11 cellular contexts compared by ENCODE assay signal in the genomic region with DNA sequence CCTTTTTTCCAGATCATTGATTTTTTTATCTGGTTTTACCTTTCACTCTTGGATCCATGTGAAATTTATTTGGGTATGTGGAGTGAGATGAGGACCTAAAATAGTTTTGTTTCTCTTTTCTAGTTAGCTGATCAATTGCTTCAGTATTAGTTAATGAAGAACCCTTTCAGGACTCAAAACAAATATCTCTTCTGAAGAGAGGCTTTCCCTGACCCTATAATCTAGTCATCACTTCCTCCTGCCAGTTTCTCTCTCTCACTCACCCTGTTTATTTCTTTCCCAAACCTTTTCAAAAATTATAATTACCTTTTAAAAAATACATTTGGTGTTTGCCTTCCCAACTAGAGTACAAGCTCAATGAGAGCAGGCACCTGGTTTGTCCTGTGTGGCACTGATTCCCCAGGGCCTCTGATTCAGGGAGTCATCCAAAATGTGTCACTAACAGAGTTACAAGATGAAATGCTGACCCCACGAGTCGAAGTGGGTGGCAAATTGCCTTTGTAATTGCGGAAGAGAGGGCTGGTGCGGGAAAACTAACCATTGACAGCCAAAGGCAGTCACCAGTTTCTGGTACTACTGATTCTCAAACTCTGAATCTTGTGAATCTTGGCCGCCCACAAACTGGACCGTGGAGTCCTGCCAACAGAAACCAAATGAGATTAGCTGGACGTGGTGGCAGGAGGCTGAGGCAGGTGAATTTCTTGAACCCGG. TPM values are rescaled to one million over a fixed set of nuclear protein-coding genes. Genes with fewer than 3 reads are reported as not detected.
DNase-seq lines count a peak whose midpoint lies in the region; ATAC-seq and TF ChIP-seq lines count a peak whose summit lies in the region.
"Had no signal": no experiment of that assay in that cellular context is flagged by ENCODE, and none has a peak within 500 bp of the region (broad histone marks: within the 10 kb centered on the region; RNA-seq: fewer than 3 reads in every experiment).

No MANE protein-coding gene starts in this region.

- CTCF ChIA-PET in activated CD4-positive, alpha-beta T cell treated with anti-CD3 and anti-CD28 coated beads, Interleukin-2, amount 10 ng/mL, durations not matched to agents 7 days and 5 days (lab: Charles Lee): interaction anchor here (1.2 to 2.0 kb wide), 3 partner anchors 11 to 163 kb away, joined by 3 to 9 read pairs (median 4); a partner anchor contains a TSS
- CTCF ChIA-PET in MCF 10A (lab: Yijun Ruan, JAX): interaction anchor here (1.2 kb wide), 1 partner anchor 22 kb away, joined by 8 read pairs; no protein-coding TSS in a partner anchor

- H3K9me3 Mint-ChIP-seq in activated CD4-positive, alpha-beta T cell treated with anti-CD3 and anti-CD28 coated beads, Interleukin-2, amount 10 ng/mL, durations not matched to agents 7 days and 5 days: peaks cover 23% of the 10 kb centered on the region
- peaks cover 14% of the 10 kb centered on the region for H3K9me3 Mint-ChIP-seq in activated naive CD8-positive, alpha-beta T cell treated with anti-CD3 and anti-CD28 coated beads, Interleukin-2, amount 10 ng/mL, durations not matched to agents 7 days and 5 days
- H3K9me3 Mint-ChIP-seq in MCF 10A (ENCODE audit: unreplicated experiment): peaks cover 16% of the 10 kb centered on the region

- TF ChIP-seq RAD21 in liver (IDR thresholded peaks at IDR 0.05): peak; percentile 13 to 23

- no peak for TF ChIP-seq POLR2A in suprapubic skin (IDR thresholded peaks at IDR 0.05)

- TF ChIP-seq CTCF in liver (IDR thresholded peaks at IDR 0.05; ENCODE audit: low read depth, low read length, missing input control) (no peak), suprapubic skin (IDR thresholded peaks at IDR 0.05) (no peak), MCF 10A (IDR thresholded peaks at IDR 0.05; ENCODE audit: unreplicated experiment) (no peak)

- BruUV-seq in MCF 10A (replicated peaks; lab: Mats Ljungman, UMichigan): no TSS peak

- peaks cover 2 to 9% (median 5%) of the 10 kb centered on the region in 4 donors for H3K36me3 ChIP-seq in liver (ENCODE audit: control insufficient read depth in 4 of 4, insufficient read depth in 3 of 4, low read depth in 1 of 4, low read length in 3 of 4)
- H3K36me3 ChIP-seq in suprapubic skin: no peaks in the 10 kb centered on the region
- H3K36me3 ChIP-seq: ovary had no signal

- peak overlapping the region; percentile 96 for H3K27ac Mint-ChIP-seq in activated CD4-positive, alpha-beta T cell treated with anti-CD3 and anti-CD28 coated beads, Interleukin-2, amount 10 ng/mL, durations not matched to agents 7 days and 5 days
- H3K27ac Mint-ChIP-seq in activated naive CD8-positive, alpha-beta T cell treated with anti-CD3 and anti-CD28 coated beads, Interleukin-2, amount 10 ng/mL, durations not matched to agents 7 days and 5 days: peak overlapping the region; percentile 97
- no peak overlapping the region for H3K27ac Mint-ChIP-seq in MCF 10A (ENCODE audit: low read depth, unreplicated experiment)

- H3K4me3 Mint-ChIP-seq in activated CD4-positive, alpha-beta T cell treated with anti-CD3 and anti-CD28 coated beads, Interleukin-2, amount 10 ng/mL, durations not matched to agents 7 days and 5 days: peak overlapping the region; percentile 86
- H3K4me3 Mint-ChIP-seq in activated naive CD8-positive, alpha-beta T cell treated with anti-CD3 and anti-CD28 coated beads, Interleukin-2, amount 10 ng/mL, durations not matched to agents 7 days and 5 days: peak overlapping the region; percentile 88
- no peak overlapping the region for H3K4me3 Mint-ChIP-seq in MCF 10A (ENCODE audit: unreplicated experiment)

- peak overlapping the region; percentile 43 to 100 for H3K9ac ChIP-seq in liver (ENCODE audit: low read depth in 1 of 2, low read length in 2 of 2)

- peaks cover 65% of the 10 kb centered on the region for H3K4me1 Mint-ChIP-seq in activated CD4-positive, alpha-beta T cell treated with anti-CD3 and anti-CD28 coated beads, Interleukin-2, amount 10 ng/mL, durations not matched to agents 7 days and 5 days
- H3K4me1 Mint-ChIP-seq in activated naive CD8-positive, alpha-beta T cell treated with anti-CD3 and anti-CD28 coated beads, Interleukin-2, amount 10 ng/mL, durations not matched to agents 7 days and 5 days: peaks cover 37% of the 10 kb centered on the region
- peaks cover 7% of the 10 kb centered on the region for H3K4me1 Mint-ChIP-seq in MCF 10A (ENCODE audit: insufficient read depth, unreplicated experiment)

- no peaks in the 10 kb centered on the region for H3K27me3 Mint-ChIP-seq in activated CD4-positive, alpha-beta T cell treated with anti-CD3 and anti-CD28 coated beads, Interleukin-2, amount 10 ng/mL, durations not matched to agents 7 days and 5 days
- H3K27me3 Mint-ChIP-seq in activated naive CD8-positive, alpha-beta T cell treated with anti-CD3 and anti-CD28 coated beads, Interleukin-2, amount 10 ng/mL, durations not matched to agents 7 days and 5 days: no peaks in the 10 kb centered on the region
- no peaks in the 10 kb centered on the region for H3K27me3 Mint-ChIP-seq in MCF 10A (ENCODE audit: insufficient read depth, unreplicated experiment)

- peaks cover 66% of the 10 kb centered on the region for H3K36me3 Mint-ChIP-seq in activated CD4-positive, alpha-beta T cell treated with anti-CD3 and anti-CD28 coated beads, Interleukin-2, amount 10 ng/mL, durations not matched to agents 7 days and 5 days (ENCODE audit: low read depth)
- H3K36me3 Mint-ChIP-seq in activated naive CD8-positive, alpha-beta T cell treated with anti-CD3 and anti-CD28 coated beads, Interleukin-2, amount 10 ng/mL, durations not matched to agents 7 days and 5 days: peaks cover 40% of the 10 kb centered on the region
- peaks cover 5% of the 10 kb centered on the region for H3K36me3 Mint-ChIP-seq in MCF 10A (ENCODE audit: insufficient read depth, unreplicated experiment)

- H3K4me3 ChIP-seq in liver (ENCODE audit: low read depth in 1 of 3, low read length in 3 of 3): peak overlapping the region; percentile 12 to 99 (median 93)
- H3K4me3 ChIP-seq in suprapubic skin: peak overlapping the region; percentile 49

- no peak for TF ChIP-seq EP300 in suprapubic skin (IDR thresholded peaks at IDR 0.05)

- H3K27ac ChIP-seq in liver (ENCODE audit: low read depth in 1 of 2, low read length in 2 of 2) (peak overlapping the region; percentile 94 to 100), suprapubic skin (peak overlapping the region; percentile 50)

- intact Hi-C loops in MCF 10A (cut with micrococcal nuclease): no loop called here

- H3K9me3 ChIP-seq in liver (ENCODE audit: control insufficient read depth in 4 of 4, low read length in 3 of 4): no peaks in the 10 kb centered on the region
- H3K9me3 ChIP-seq in suprapubic skin: no peaks in the 10 kb centered on the region
- H3K9me3 ChIP-seq: ovary had no signal

- 22% methylated on average over 8 of the region's 8 CpGs for whole genome bisulfite sequencing in liver
- WGBS in suprapubic skin: 61% methylated on average over 8 of the region's 8 CpGs

- no peak for DNase-seq in activated CD4-positive, alpha-beta T cell treated with anti-CD3 and anti-CD28 coated beads, Interleukin-2, amount 10 ng/mL, durations not matched to agents 7 days and 5 days
- no peak for DNase-seq in activated CD4-positive, alpha-beta T cell treated with anti-CD3 and anti-CD28 coated beads for 1 hour
- no peak for DNase-seq in activated naive CD8-positive, alpha-beta T cell treated with anti-CD3 and anti-CD28 coated beads, Interleukin-2, amount 10 ng/mL, durations not matched to agents 7 days and 5 days
- DNase-seq in suprapubic skin (ENCODE audit: low spot score in 2 of 2) (no peak), MCF 10A (ENCODE audit: unreplicated experiment) (no peak), activated gamma-delta T cell (lab: John Stamatoyannopoulos, UW) (no peak), NCI-H187 (lab: John Stamatoyannopoulos, UW) (no peak)
- DNase-seq: ACHN, NCI-H1436 had no signal

- ATAC-seq in activated naive CD8-positive, alpha-beta T cell treated with anti-CD3 and anti-CD28 coated beads, Interleukin-2, amount 10 ng/mL, durations not matched to agents 7 days and 5 days (ENCODE audit: low read depth): no peak

- H3K4me1 ChIP-seq in liver (ENCODE audit: control insufficient read depth in 4 of 4, insufficient read depth in 4 of 4, low read length in 3 of 4) (peaks cover 2 to 44% (median 20%) of the 10 kb centered on the region in 4 donors), suprapubic skin (peaks cover 12% of the 10 kb centered on the region)

- no peaks in the 10 kb centered on the region for H3K27me3 ChIP-seq in liver (ENCODE audit: control insufficient read depth in 4 of 4, insufficient read depth in 4 of 4, low read length in 3 of 4)
- no peaks in the 10 kb centered on the region for H3K27me3 ChIP-seq in suprapubic skin
- H3K27me3 ChIP-seq: ovary had no signal

- POLR2A ChIA-PET in activated CD4-positive, alpha-beta T cell treated with anti-CD3 and anti-CD28 coated beads, Interleukin-2, amount 10 ng/mL, durations not matched to agents 7 days and 5 days (lab: Charles Lee): no interaction called here
- POLR2A ChIA-PET in activated naive CD8-positive, alpha-beta T cell treated with anti-CD3 and anti-CD28 coated beads, Interleukin-2, amount 10 ng/mL, durations not matched to agents 7 days and 5 days (lab: Charles Lee): interaction anchor here (3.0 kb wide), 1 partner anchor 504 kb away, joined by 11 read pairs; a partner anchor contains a TSS
- POLR2A ChIA-PET in MCF 10A (lab: Yijun Ruan, JAX): interaction anchor here (4.7 kb wide), 1 partner anchor 19 kb away, joined by 32 read pairs; a partner anchor contains a TSS

TF ChIP-seq in liver, 16 proteins besides CTCF, POLR2A, EP300 and RAD21 (continues in another document):
- TF ChIP-seq FOXA2 (IDR thresholded peaks at IDR 0.05) (no peak), HNF4A (conservative IDR thresholded peaks at IDR 0.05) (peak in 1 of 2 donors; percentile 52), FOXA1 (IDR thresholded peaks at IDR 0.05) (no peak), NR2F2 (IDR thresholded peaks at IDR 0.05) (no peak), YY1 (IDR thresholded peaks at IDR 0.05) (no peak), TAF1 (conservative IDR thresholded peaks at IDR 0.05) (no peak)

RNA-seq across cellular contexts. Expression of a gene that starts 2.4 kb away (rescaled TPM):
- 10 to 100 TPM; 25.3 to 27.7 TPM for total RNA-seq in activated CD4-positive, alpha-beta T cell treated with anti-CD3 and anti-CD28 coated beads, Interleukin-2, amount 10 ng/mL, durations not matched to agents 7 days and 5 days
- total RNA-seq in activated naive CD8-positive, alpha-beta T cell treated with anti-CD3 and anti-CD28 coated beads, Interleukin-2, amount 10 ng/mL, durations not matched to agents 7 days and 5 days: 10 to 100 TPM; 29.8 to 31.0 TPM
- total RNA-seq in liver: 10 to 100 TPM; 22.3 to 34.3 TPM
- 10 to 100 TPM; 22.6 to 29.3 TPM for polyA plus RNA-seq in liver
- 10 to 100 TPM in 1 of 4 donors, 1 to 10 TPM in 3; 2.7 to 11.0 (median 4.7) TPM for total RNA-seq in suprapubic skin
- not detected in 2 replicates for total RNA-seq in MCF 10A (2022)

RNA-seq across cellular contexts. Expression of a gene that starts 20.3 kb away (rescaled TPM):
- total RNA-seq in activated CD4-positive, alpha-beta T cell treated with anti-CD3 and anti-CD28 coated beads, Interleukin-2, amount 10 ng/mL, durations not matched to agents 7 days and 5 days: 10 to 100 TPM; 34.4 to 39.7 TPM
- total RNA-seq in activated naive CD8-positive, alpha-beta T cell treated with anti-CD3 and anti-CD28 coated beads, Interleukin-2, amount 10 ng/mL, durations not matched to agents 7 days and 5 days: 10 to 100 TPM; 39.6 to 40.8 TPM
- total RNA-seq in liver (10 to 100 TPM; 18.1 to 20.3 TPM), suprapubic skin (10 to 100 TPM; 25.2 to 40.0 (median 32.4) TPM), MCF 10A (2022) (66.0 and 71.0 TPM in 2 replicates)
- 10 to 100 TPM; 13.2 to 14.0 TPM for polyA plus RNA-seq in liver
